Comparison of ENCODE assay signal across 7 cellular contexts in genomic region chr1:157363660-157364140, GRCh38.
DNase-seq lines count a peak whose midpoint lies in the region; ATAC-seq and TF ChIP-seq lines count a peak whose summit lies in the region.

No MANE protein-coding gene starts in this region.

- DNase-seq in ELR (ENCODE audit: low read depth) (peak; percentile 62), LHCN-M2 (ENCODE audit: low read depth) (peak; percentile 47), WERI-Rb-1 (peak; percentile 67), islet precursor cell (peak; percentile 77), T1000 (lab: John Stamatoyannopoulos, UW) (no peak), NCI-H1417 treated with DMSO at 0.1 percent for 48 hours (lab: John Stamatoyannopoulos, UW) (no peak)

- peak; percentile 62 for ATAC-seq in GM21381 (IDR thresholded peaks at IDR 0.05; ENCODE audit: unreplicated experiment)

- no peak overlapping the region for H3K27ac ChIP-seq in WERI-Rb-1

- TF ChIP-seq CTCF in WERI-Rb-1 (IDR thresholded peaks at IDR 0.05; ENCODE audit: low read depth, low read length) = peak; percentile 96

- no peaks in the 10 kb centered on the region for H3K9me3 ChIP-seq in WERI-Rb-1 (ENCODE audit: severe bottlenecking)

- H3K4me3 ChIP-seq in WERI-Rb-1 (ENCODE audit: low read depth, low read length) = no peak overlapping the region

- H3K36me3 ChIP-seq in WERI-Rb-1 = no peaks in the 10 kb centered on the region

- no peaks in the 10 kb centered on the region for H3K27me3 ChIP-seq in WERI-Rb-1 (ENCODE audit: insufficient read depth, low read depth, severe bottlenecking)

Comparison
In these comparisons a context has a peak if more than half of its experiments do, and no peak if none do; other contexts are left out.
1. DNase-seq: peak in ELR (single experiment), LHCN-M2 (single experiment), WERI-Rb-1 (single experiment) and islet precursor cell (single experiment); none in T1000 (single experiment) and NCI-H1417 treated with DMSO at 0.1 percent for 48 hours (single experiment).